ENCODE assay signal across 19 cellular contexts in genomic region chr5:16179936-16180788, GRCh38. TPM values are rescaled to one million over a fixed set of nuclear protein-coding genes. Genes with fewer than 3 reads are reported as not detected.
DNase-seq lines count a peak whose midpoint lies in the region; ATAC-seq and TF ChIP-seq lines count a peak whose summit lies in the region.
"Had no signal": no experiment of that assay in that cellular context is flagged by ENCODE, and none has a peak within 500 bp of the region (broad histone marks: within the 10 kb centered on the region; RNA-seq: fewer than 3 reads in every experiment).

No MANE protein-coding gene starts in this region.

- BruUV-seq in Caco-2 (replicated peaks; lab: Mats Ljungman, UMichigan) = no TSS peak

- no peaks in the 10 kb centered on the region for H4K20me1 ChIP-seq in smooth muscle cell (ENCODE audit: low read depth)

- H3K4me1 ChIP-seq in smooth muscle cell (ENCODE audit: low read depth) (peaks cover 3% of the 10 kb centered on the region), Caco-2 (no peaks in the 10 kb centered on the region)
- H3K4me1 ChIP-seq: foreskin keratinocyte, thyroid gland had no signal

- no peaks in the 10 kb centered on the region for H3K4me1 Mint-ChIP-seq in Caco-2 (ENCODE audit: low read depth, unreplicated experiment)

- H3K4me3 ChIP-seq in WERI-Rb-1 (ENCODE audit: low read depth, low read length) (peak overlapping the region; percentile 87), iPS-18c (ENCODE audit: insufficient read depth, low read depth, low read length) (peak overlapping the region; percentile 62), smooth muscle cell (peak overlapping the region; percentile 56), Caco-2 (ENCODE audit: low read depth, low read length) (no peak overlapping the region)
- H3K4me3 ChIP-seq: PC-9, thyroid gland had no signal

- H3K9ac ChIP-seq in smooth muscle cell (ENCODE audit: low read depth) = no peak overlapping the region

- H3K36me3 ChIP-seq in WERI-Rb-1 = no peaks in the 10 kb centered on the region
- H3K36me3 ChIP-seq in smooth muscle cell (ENCODE audit: low read depth) = no peaks in the 10 kb centered on the region
- no peaks in the 10 kb centered on the region for H3K36me3 ChIP-seq in Caco-2 (ENCODE audit: control insufficient read depth, insufficient read depth, low read length)
- H3K36me3 ChIP-seq: thyroid gland had no signal

- peaks cover 10% of the 10 kb centered on the region for H3K27me3 Mint-ChIP-seq in Caco-2 (ENCODE audit: insufficient read depth, unreplicated experiment)

- DNase-seq in NCI-H1105 (lab: John Stamatoyannopoulos, UW) (peak; percentile 7), NCI-H1105 treated with DMSO at 0.1 percent for 48 hours (lab: John Stamatoyannopoulos, UW) (no peak), WERI-Rb-1 (peak; percentile 19), smooth muscle cell (lab: John Stamatoyannopoulos, UW; ENCODE audit: unreplicated experiment) (no peak), Caco-2 (no peak)
- DNase-seq: cortex of kidney, foreskin keratinocyte, GOT3, KG1, NCI-H2107, PC-9, T-helper 2 cell, thyroid gland had no signal

- no peak for TF ChIP-seq CTCF in WERI-Rb-1 (IDR thresholded peaks at IDR 0.05; ENCODE audit: low read depth, low read length)
- no peak for TF ChIP-seq CTCF in smooth muscle cell (IDR thresholded peaks at IDR 0.05; ENCODE audit: borderline replicate concordance, insufficient read depth, poor library complexity, severe bottlenecking)
- no peak for TF ChIP-seq CTCF in Caco-2 (IDR thresholded peaks at IDR 0.05; ENCODE audit: insufficient read depth in 1 of 2, low read depth in 1 of 2, low read length in 1 of 2, severe bottlenecking in 1 of 2, unreplicated experiment in 1 of 2)

- peak overlapping the region; percentile 94 for H3K4me2 ChIP-seq in smooth muscle cell
- H3K4me2 ChIP-seq: PC-9 had no signal

- H3K27ac ChIP-seq in WERI-Rb-1 = no peak overlapping the region
- no peak overlapping the region for H3K27ac ChIP-seq in smooth muscle cell (ENCODE audit: low read depth)
- H3K27ac ChIP-seq: foreskin keratinocyte, PC-9, thyroid gland had no signal

- POLR2A ChIA-PET in Caco-2 (lab: Charles Lee) = no interaction called here

- H3K4me3 Mint-ChIP-seq in Caco-2 (ENCODE audit: unreplicated experiment) = no peak overlapping the region
- H3K4me3 Mint-ChIP-seq: activated naive CD4-positive, alpha-beta T cell treated with anti-CD3 and anti-CD28 coated beads, Interleukin-2, amount 50 U/mL, for 24 hours had no signal

- no peak overlapping the region for H3K27ac Mint-ChIP-seq in Caco-2 (ENCODE audit: unreplicated experiment)
- H3K27ac Mint-ChIP-seq: activated naive CD4-positive, alpha-beta T cell treated with anti-CD3 and anti-CD28 coated beads, Interleukin-2, amount 50 U/mL, for 24 hours had no signal

- 4% methylated on average over 49 of the region's 63 CpGs for WGBS in smooth muscle cell (ENCODE audit: low lambda C conversion rate)

- H3K9me3 ChIP-seq in WERI-Rb-1 (ENCODE audit: severe bottlenecking) (no peaks in the 10 kb centered on the region), iPS-18c (ENCODE audit: control insufficient read depth, insufficient read depth, low read length) (no peaks in the 10 kb centered on the region), smooth muscle cell (replicated peaks; ENCODE audit: low read depth) (no peaks in the 10 kb centered on the region), Caco-2 (no peaks in the 10 kb centered on the region)
- H3K9me3 ChIP-seq: thyroid gland had no signal

- no peaks in the 10 kb centered on the region for H3K9me3 Mint-ChIP-seq in Caco-2 (ENCODE audit: unreplicated experiment)

- no peaks in the 10 kb centered on the region for H3K36me3 Mint-ChIP-seq in Caco-2 (ENCODE audit: insufficient read depth, unreplicated experiment)

- no peaks in the 10 kb centered on the region for H3K79me2 ChIP-seq in smooth muscle cell (ENCODE audit: low read depth)

- CTCF ChIA-PET in Caco-2 (lab: Charles Lee) = no interaction called here

- no peak overlapping the region for H2AFZ ChIP-seq in smooth muscle cell (ENCODE audit: low read depth)
- H2AFZ ChIP-seq: PC-9 had no signal

- H3K27me3 ChIP-seq in WERI-Rb-1 (ENCODE audit: insufficient read depth, low read depth, severe bottlenecking) (no peaks in the 10 kb centered on the region), smooth muscle cell (ENCODE audit: low read depth) (peaks cover 74% of the 10 kb centered on the region), Caco-2 (replicated peaks; ENCODE audit: control insufficient read depth, insufficient read depth, low read length) (no peaks in the 10 kb centered on the region)

- H3F3A ChIP-seq in smooth muscle cell (ENCODE audit: low read depth) = no peaks in the 10 kb centered on the region

- ATAC-seq in HG02763 (IDR thresholded peaks at IDR 0.05; ENCODE audit: unreplicated experiment) (no peak), GM18498 (IDR thresholded peaks at IDR 0.05; ENCODE audit: unreplicated experiment) (no peak)
- ATAC-seq: foreskin keratinocyte had no signal

- intact Hi-C loops in Caco-2 (cut with micrococcal nuclease; ENCODE audit: unreplicated experiment) = no loop called here

RNA-seq across cellular contexts. Expression of gene MARCHF11, which starts 0.6 kb away (rescaled TPM):
- not detected in 2 replicates for total RNA-seq in smooth muscle cell
- not detected in 2 replicates for polyA plus RNA-seq in smooth muscle cell
- 0.86 and 1.5 TPM in 2 replicates for total RNA-seq in Caco-2 (2022)
- total RNA-seq: A172, foreskin keratinocyte, PC-9, renal cortical epithelial cell had no signal
- polyA plus RNA-seq: foreskin keratinocyte had no signal

Comparison
In these comparisons a context has a peak if more than half of its experiments do, and no peak if none do; other contexts are left out.
1. DNase-seq: peak in NCI-H1105 (single experiment) and WERI-Rb-1 (single experiment); none in NCI-H1105 treated with DMSO at 0.1 percent for 48 hours (single experiment), smooth muscle cell (single experiment) and Caco-2 (0 of 2).